13 cellular contexts compared by ENCODE assay signal in the genomic region with DNA sequence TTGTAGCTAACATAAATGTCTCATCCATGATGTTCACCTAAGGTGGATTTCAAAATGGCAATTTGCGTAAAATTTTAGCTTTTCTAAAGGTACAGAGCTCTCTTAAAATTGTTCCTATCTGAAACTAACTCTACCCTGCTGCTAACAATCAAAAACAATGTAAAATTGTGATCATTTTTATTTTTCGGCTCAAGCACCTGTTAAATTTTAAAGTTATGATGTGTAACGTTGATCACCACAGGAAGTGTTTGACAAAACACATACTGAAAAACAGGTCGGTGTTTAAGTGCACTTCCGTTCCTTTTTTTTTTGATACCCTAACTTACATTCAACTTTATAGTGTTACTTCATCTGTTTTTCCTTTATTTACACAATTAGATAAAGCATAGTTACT. TPM values are rescaled to one million over a fixed set of nuclear protein-coding genes. Genes with fewer than 3 reads are reported as not detected.
A peak's percentile ranks its signal among the peaks of the same experiment; 100 is the strongest.
DNase-seq lines count a peak whose midpoint lies in the region; ATAC-seq lines count a peak whose summit lies in the region.
"Had no signal": no experiment of that assay in that cellular context is flagged by ENCODE, and none has a peak within 500 bp of the region (broad histone marks: within the 10 kb centered on the region; RNA-seq: fewer than 3 reads in every experiment).

No MANE protein-coding gene starts in this region.

- H3K36me3 Mint-ChIP-seq in activated T-cell treated with anti-CD3 and anti-CD28 coated beads, Interleukin-2, amount 50 U/mL, for 72 hours (ENCODE audit: insufficient read depth in 2 of 2): peaks cover 0 to 4% of the 10 kb centered on the region in 2 donors
- peaks cover 3% of the 10 kb centered on the region for H3K36me3 Mint-ChIP-seq in activated naive CD8-positive, alpha-beta T cell
- H3K36me3 Mint-ChIP-seq in stimulated activated naive B cell treated with anti-CD40 and anti-IgM and Interleukin-4, amounts not matched to agents 10 μg/mL and 1 μg/mL and 100 μg/mL, for 72 hours: peaks cover 9 to 15% of the 10 kb centered on the region in 2 donors

- no peak for DNase-seq in activated T-cell treated with anti-CD3 and anti-CD28 coated beads, Interleukin-2, amount 50 U/mL, for 72 hours
- DNase-seq in activated T-cell treated with anti-CD3 and anti-CD28 coated beads for 4 hours: no peak
- no peak for DNase-seq in stimulated activated naive B cell treated with anti-CD40 and anti-IgM and Interleukin-4, amounts not matched to agents 10 μg/mL and 1 μg/mL and 100 μg/mL, for 72 hours
- no peak for DNase-seq in DMS 273 (lab: John Stamatoyannopoulos, UW; ENCODE audit: unreplicated experiment)
- DNase-seq in HuH-7.5 (ENCODE audit: low spot score): no peak
- DNase-seq in midbrain (lab: John Stamatoyannopoulos, UW): no peak
- DNase-seq: Karpas-422, NCI-H524 treated with DMSO at 0.1 percent for 48 hours, nucleus accumbens, PC-9, uterus had no signal

- no peaks in the 10 kb centered on the region for H3K27me3 Mint-ChIP-seq in activated T-cell treated with anti-CD3 and anti-CD28 coated beads, Interleukin-2, amount 50 U/mL, for 72 hours (ENCODE audit: low read depth)
- H3K27me3 Mint-ChIP-seq in activated naive CD8-positive, alpha-beta T cell: no peaks in the 10 kb centered on the region
- no peaks in the 10 kb centered on the region for H3K27me3 Mint-ChIP-seq in stimulated activated naive B cell treated with anti-CD40 and anti-IgM and Interleukin-4, amounts not matched to agents 10 μg/mL and 1 μg/mL and 100 μg/mL, for 72 hours

- H3K4me3 Mint-ChIP-seq in activated T-cell treated with anti-CD3 and anti-CD28 coated beads, Interleukin-2, amount 50 U/mL, for 72 hours: peak overlapping the region; percentile 77 to 89
- H3K4me3 Mint-ChIP-seq in activated naive CD8-positive, alpha-beta T cell: peak overlapping the region; percentile 81
- H3K4me3 Mint-ChIP-seq in stimulated activated naive B cell treated with anti-CD40 and anti-IgM and Interleukin-4, amounts not matched to agents 10 μg/mL and 1 μg/mL and 100 μg/mL, for 72 hours: peak overlapping the region; percentile 13 to 29

- H3K4me1 Mint-ChIP-seq in activated T-cell treated with anti-CD3 and anti-CD28 coated beads, Interleukin-2, amount 50 U/mL, for 72 hours (ENCODE audit: low read depth): peaks cover 88% of the 10 kb centered on the region
- H3K4me1 Mint-ChIP-seq in activated naive CD8-positive, alpha-beta T cell (ENCODE audit: low read depth): peaks cover 89% of the 10 kb centered on the region
- H3K4me1 Mint-ChIP-seq in stimulated activated naive B cell treated with anti-CD40 and anti-IgM and Interleukin-4, amounts not matched to agents 10 μg/mL and 1 μg/mL and 100 μg/mL, for 72 hours: peaks cover 48 to 73% of the 10 kb centered on the region in 2 donors

- H3K27ac Mint-ChIP-seq in activated T-cell treated with anti-CD3 and anti-CD28 coated beads, Interleukin-2, amount 50 U/mL, for 72 hours: peak overlapping the region; percentile 98
- peak overlapping the region; percentile 97 for H3K27ac Mint-ChIP-seq in activated naive CD8-positive, alpha-beta T cell
- peak overlapping the region; percentile 93 for H3K27ac Mint-ChIP-seq in stimulated activated naive B cell treated with anti-CD40 and anti-IgM and Interleukin-4, amounts not matched to agents 10 μg/mL and 1 μg/mL and 100 μg/mL, for 72 hours

- H3K9me3 Mint-ChIP-seq in activated T-cell treated with anti-CD3 and anti-CD28 coated beads, Interleukin-2, amount 50 U/mL, for 72 hours: peaks cover 0 to 2% of the 10 kb centered on the region in 2 donors
- H3K9me3 Mint-ChIP-seq in activated naive CD8-positive, alpha-beta T cell (ENCODE audit: low read depth): no peaks in the 10 kb centered on the region
- H3K9me3 Mint-ChIP-seq in stimulated activated naive B cell treated with anti-CD40 and anti-IgM and Interleukin-4, amounts not matched to agents 10 μg/mL and 1 μg/mL and 100 μg/mL, for 72 hours: peaks cover 12% of the 10 kb centered on the region in 2 donors

- peak; percentile 46 to 67 for ATAC-seq in activated T-cell treated with anti-CD3 and anti-CD28 coated beads, Interleukin-2, amount 50 U/mL, for 72 hours (replicated peaks in 1 of 2)
- ATAC-seq in HG03196 (IDR thresholded peaks at IDR 0.05; ENCODE audit: unreplicated experiment): peak; percentile 40
- ATAC-seq in stimulated activated naive B cell treated with anti-CD40 and anti-IgM and Interleukin-4, amounts not matched to agents 10 μg/mL and 1 μg/mL and 100 μg/mL, for 72 hours (replicated peaks): no peak

RNA-seq across cellular contexts. Expression of a gene that starts 6.1 kb away (rescaled TPM):
- 100 to 1,000 TPM; 159 to 161 TPM for total RNA-seq in activated T-cell treated with anti-CD3 and anti-CD28 coated beads, Interleukin-2, amount 50 U/mL, for 72 hours

Comparison
In these comparisons a context has a peak if more than half of its experiments do, and no peak if none do; other contexts are left out.
1. ATAC-seq: peak in activated T-cell treated with anti-CD3 and anti-CD28 coated beads, Interleukin-2, amount 50 U/mL, for 72 hours (2 of 2) and HG03196 (single experiment); none in stimulated activated naive B cell treated with anti-CD40 and anti-IgM and Interleukin-4, amounts not matched to agents 10 μg/mL and 1 μg/mL and 100 μg/mL, for 72 hours (0 of 2).
2. H3K4me3 Mint-ChIP-seq: peak in every context shown above with its lines; median percentile 83 in activated T-cell treated with anti-CD3 and anti-CD28 coated beads, Interleukin-2, amount 50 U/mL, for 72 hours; 81 in activated naive CD8-positive, alpha-beta T cell; 21 in stimulated activated naive B cell treated with anti-CD40 and anti-IgM and Interleukin-4, amounts not matched to agents 10 μg/mL and 1 μg/mL and 100 μg/mL, for 72 hours.
3. Peak in every context shown above with its lines, with median percentiles within 50 percentile points of each other: H3K27ac Mint-ChIP-seq.